22 cellular contexts compared by ENCODE assay signal in the genomic region with DNA sequence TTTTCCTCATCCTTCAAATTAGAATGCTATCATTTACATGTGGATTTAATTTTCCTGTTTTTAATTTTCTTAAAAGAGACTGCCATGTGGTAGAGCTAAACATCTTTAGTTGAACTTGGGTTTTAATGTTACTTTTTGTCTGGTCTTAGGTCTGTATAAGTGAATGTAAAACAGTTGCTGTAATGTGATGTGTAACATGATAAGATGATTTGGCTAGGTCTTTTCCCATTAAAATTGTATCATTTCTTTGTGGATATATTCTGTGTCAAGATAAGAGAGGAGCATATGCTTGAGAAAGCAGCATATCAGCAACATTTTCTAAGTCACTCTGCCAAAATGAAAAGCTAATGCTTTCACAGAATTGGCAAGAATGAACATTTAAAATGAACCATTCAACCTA.
"Had no signal": no experiment of that assay in that cellular context is flagged by ENCODE, and none has a peak within 500 bp of the region (broad histone marks: within the 10 kb centered on the region; RNA-seq: fewer than 3 reads in every experiment).

No MANE protein-coding gene starts in this region.

- H3K36me3 ChIP-seq: adrenal gland had no signal

- H3K27me3 Mint-ChIP-seq: dendritic cell treated with granulocyte-macrophage colony-stimulating factor and Interleukin-4, amounts not matched to agents 40 ng/mL and 50 ng/mL, for 4 days had no signal

- H3K4me2 ChIP-seq: hepatocyte had no signal

- H2AFZ ChIP-seq: hepatocyte had no signal

- H3K27me3 ChIP-seq: adrenal gland, esophagus squamous epithelium, hepatocyte, thyroid gland had no signal

- H3K4me3 ChIP-seq: adrenal gland, esophagus squamous epithelium, hepatocyte, lower lobe of right lung, thyroid gland had no signal

- H3K27ac ChIP-seq: adrenal gland, esophagus squamous epithelium, hepatocyte, lower lobe of right lung, thyroid gland had no signal

- H3K4me1 ChIP-seq: esophagus squamous epithelium, thyroid gland had no signal

- FAIRE-seq: astrocyte, bronchial epithelial cell, endothelial cell of umbilical vein had no signal

- H3K9me3 Mint-ChIP-seq: activated naive CD4-positive, alpha-beta T cell treated with anti-CD3 and anti-CD28 coated beads, Interleukin-2, amount 50 U/mL, for 72 hours; dendritic cell treated with granulocyte-macrophage colony-stimulating factor and Interleukin-4, amounts not matched to agents 40 ng/mL and 50 ng/mL, for 4 days had no signal

- H3K27ac Mint-ChIP-seq: activated naive CD4-positive, alpha-beta T cell treated with anti-CD3 and anti-CD28 coated beads, Interleukin-2, amount 50 U/mL, for 72 hours; dendritic cell treated with granulocyte-macrophage colony-stimulating factor and Interleukin-4, amounts not matched to agents 40 ng/mL and 50 ng/mL, for 4 days had no signal

- DNase-seq: activated CD4-positive, alpha-beta T cell treated with anti-CD3 and anti-CD28 coated beads, Interleukin-2, amount 50 U/mL, for 4 hours; activated gamma-delta T cell; adrenal gland; effector CD8-positive, alpha-beta T cell; esophagus squamous epithelium; foreskin fibroblast; left cardiac atrium; lower lobe of right lung; occipital lobe; retina; stimulated activated CD4-positive, alpha-beta T cell treated with anti-CD3 and anti-CD28 coated beads, Interleukin-1b, Interleukin-23, amount 100 ng/mL, for 48 hours; stimulated activated CD8-positive, alpha-beta memory T cell treated with anti-CD3 and anti-CD28 coated beads, Interleukin-4, amount 100 ng/mL, for 48 hours; stimulated activated naive CD4-positive, alpha-beta T cell; T1000; thyroid gland had no signal

- H3K9me3 ChIP-seq: adrenal gland, esophagus squamous epithelium, lower lobe of right lung, thyroid gland had no signal

- H3K4me3 Mint-ChIP-seq: dendritic cell treated with granulocyte-macrophage colony-stimulating factor and Interleukin-4, amounts not matched to agents 40 ng/mL and 50 ng/mL, for 4 days had no signal

- ATAC-seq: activated CD4-positive, CD25-positive, alpha-beta regulatory T cell treated with anti-CD3 and anti-CD28 coated beads, Interleukin-2, amount 50 U/mL, for 24 hours; activated naive CD4-positive, alpha-beta T cell treated with anti-CD3 and anti-CD28 coated beads, Interleukin-2, amount 50 U/mL, for 72 hours; left cardiac atrium; lower lobe of right lung had no signal
